Comparison of ENCODE assay signal across 9 cellular contexts in genomic region chr6:25852756-25853155, GRCh38. TPM values are rescaled to one million over a fixed set of nuclear protein-coding genes. Genes with fewer than 3 reads are reported as not detected.
"Had no signal": no experiment of that assay in that cellular context is flagged by ENCODE, and none has a peak within 500 bp of the region (broad histone marks: within the 10 kb centered on the region; RNA-seq: fewer than 3 reads in every experiment).

No MANE protein-coding gene starts in this region.

- H3K4me3 Mint-ChIP-seq: GM23338, H9, IgD-negative memory B cell had no signal

- H3K27ac Mint-ChIP-seq: GM23338, IgD-negative memory B cell had no signal

- ATAC-seq: GM23338, HepG2 had no signal

- H3K9me3 Mint-ChIP-seq: GM23338 had no signal

- DNase-seq: H9, HCEC 1CT, KBM-7 had no signal

- H3K4me2 ChIP-seq: GM23338 had no signal

- H2AFZ ChIP-seq: GM23338 had no signal

- H3K36me3 Mint-ChIP-seq: IgD-negative memory B cell had no signal

- H3K4me3 ChIP-seq: GM23338 had no signal

- H3K27ac ChIP-seq: HL-60 had no signal

RNA-seq across cellular contexts. Expression of gene SLC17A1, which starts 20.9 kb away (rescaled TPM):
- total RNA-seq: GM23338, H1, H9, HT1080 had no signal
- polyA plus RNA-seq: GM23338, H1, IgD-negative memory B cell had no signal

RNA-seq across cellular contexts. Expression of gene SLC17A3, which starts 21.3 kb away (rescaled TPM):
- total RNA-seq: GM23338, H1, H9, HT1080 had no signal
- polyA plus RNA-seq: GM23338, H1, IgD-negative memory B cell had no signal
